8 cellular contexts compared by ENCODE assay signal in genomic region chr22:22810018-22810427, GRCh38.
DNase-seq lines count a peak whose midpoint lies in the region; ATAC-seq and TF ChIP-seq lines count a peak whose summit lies in the region.

No MANE protein-coding gene starts in this region.

- no peaks in the 10 kb centered on the region for H3K4me1 ChIP-seq in esophagus muscularis mucosa

- H3K27me3 ChIP-seq in esophagus muscularis mucosa, result peaks cover 0 to 18% (median 0%) of the 10 kb centered on the region in 4 donors

- no peaks in the 10 kb centered on the region for H3K36me3 Mint-ChIP-seq in CD14-positive monocyte

- no peak for TF ChIP-seq EP300 in esophagus muscularis mucosa (IDR thresholded peaks at IDR 0.05)

- intact Hi-C loops in CD14-positive monocyte (cut with micrococcal nuclease) (loop anchor here (2.0 to 5.0 kb wide), 3 partner anchors 37 to 145 kb away; no protein-coding TSS in a partner anchor), esophagus muscularis mucosa (cut with DNase I) (no loop called here)

- H3K27ac Mint-ChIP-seq in CD14-positive monocyte, result no peak overlapping the region

- no peak for TF ChIP-seq POLR2A in esophagus muscularis mucosa (IDR thresholded peaks at IDR 0.05; ENCODE audit: low read depth)

- peak; percentile 99 for TF ChIP-seq CTCF in CD14-positive monocyte (IDR thresholded peaks at IDR 0.05)
- peak in 2 of 3 experiments; percentile 12 to 64 for TF ChIP-seq CTCF in esophagus muscularis mucosa (IDR thresholded peaks at IDR 0.05)

- ATAC-seq in HG03135 (IDR thresholded peaks at IDR 0.05; ENCODE audit: unreplicated experiment), result no peak

- H3K36me3 ChIP-seq in esophagus muscularis mucosa, result no peaks in the 10 kb centered on the region

- WGBS in esophagus muscularis mucosa, result 84% methylated on average over 4 of the region's 5 CpGs

- no peak overlapping the region for H3K4me3 Mint-ChIP-seq in CD14-positive monocyte

- no peak overlapping the region for H3K4me3 ChIP-seq in esophagus muscularis mucosa

- no peak overlapping the region for H3K27ac ChIP-seq in esophagus muscularis mucosa (replicated peaks in 1 of 4)

- H3K4me1 Mint-ChIP-seq in CD14-positive monocyte, result peaks cover 36% of the 10 kb centered on the region

- H3K9me3 Mint-ChIP-seq in CD14-positive monocyte, result no peaks in the 10 kb centered on the region

- DNase-seq in CD14-positive monocyte (ENCODE audit: low spot score), result peak; percentile 54
- DNase-seq in LHCN-M2 (ENCODE audit: low read depth), result peak; percentile 5
- peak; percentile 35 to 41 for DNase-seq in activated CD8-positive, alpha-beta memory T cell treated with anti-CD3 and anti-CD28 coated beads for 4 hours (ENCODE audit: low read depth in 2 of 2)
- peak; percentile 88 for DNase-seq in esophagus muscularis mucosa (ENCODE audit: extremely low spot score)
- peak; percentile 16 for DNase-seq in pons (ENCODE audit: low spot score)
- DNase-seq in SW480 (ENCODE audit: low spot score), result no peak
- no peak for DNase-seq in NCI-H1048 (lab: John Stamatoyannopoulos, UW)

- peaks cover 0 to 3% (median 0%) of the 10 kb centered on the region in 3 donors for H3K27me3 Mint-ChIP-seq in CD14-positive monocyte (ENCODE audit: low read depth in 3 of 3)

- H3K9me3 ChIP-seq in esophagus muscularis mucosa, result no peaks in the 10 kb centered on the region

Comparison
In these comparisons a context has a peak if more than half of its experiments do, and no peak if none do; other contexts are left out.
1. DNase-seq: peak in CD14-positive monocyte (single experiment), LHCN-M2 (single experiment), activated CD8-positive, alpha-beta memory T cell treated with anti-CD3 and anti-CD28 coated beads for 4 hours (2 of 2), esophagus muscularis mucosa (single experiment) and pons (single experiment); none in SW480 (single experiment) and NCI-H1048 (single experiment).